ENCODE assay signal across 19 cellular contexts in genomic region chr18:35022430-35023001, GRCh38. TPM values are rescaled to one million over a fixed set of nuclear protein-coding genes. Genes with fewer than 3 reads are reported as not detected.
DNase-seq lines count a peak whose midpoint lies in the region; ATAC-seq and TF ChIP-seq lines count a peak whose summit lies in the region.
"Had no signal": no experiment of that assay in that cellular context is flagged by ENCODE, and none has a peak within 500 bp of the region (broad histone marks: within the 10 kb centered on the region; RNA-seq: fewer than 3 reads in every experiment).

No MANE protein-coding gene starts in this region.

- POLR2A ChIA-PET in HEK293 (lab: Yijun Ruan, JAX) = no interaction called here

- no peak overlapping the region for H3K27ac ChIP-seq in HEK293 (ENCODE audit: extremely low read depth, low read depth, low read length)
- H3K27ac ChIP-seq: A549; BLaER1 treated with 17β-estradiol and CSF1 and Interleukin-3, amounts not matched to agents 10 nM and 100 nM had no signal

- H3K4me1 ChIP-seq in HEK293 (ENCODE audit: control insufficient read depth, insufficient read depth, low read length) (no peaks in the 10 kb centered on the region), mucosa of descending colon (ENCODE audit: low read depth) (peaks cover 6% of the 10 kb centered on the region)
- H3K4me1 ChIP-seq: BE2C; BLaER1 treated with 17β-estradiol and CSF1 and Interleukin-3, amounts not matched to agents 10 nM and 100 nM; HAP-1 had no signal

- H3K36me3 ChIP-seq in HEK293 (ENCODE audit: control insufficient read depth in 2 of 2, insufficient read depth in 1 of 2, low read length in 2 of 2) (no peaks in the 10 kb centered on the region), mucosa of descending colon (ENCODE audit: low read depth) (no peaks in the 10 kb centered on the region)
- H3K36me3 ChIP-seq: BE2C; BLaER1 treated with 17β-estradiol and CSF1 and Interleukin-3, amounts not matched to agents 10 nM and 100 nM; HAP-1 had no signal

- intact Hi-C loops in mucosa of descending colon (cut with DNase I, micrococcal nuclease) = no loop called here

- TF ChIP-seq CTCF in HEK293 (tag by site-specific recombination; IDR thresholded peaks at IDR 0.05) (no peak), mucosa of descending colon (IDR thresholded peaks at IDR 0.05) (no peak)

- CTCF ChIA-PET in HEK293 (lab: Yijun Ruan, JAX) = interaction anchor here (0.6 to 1.0 kb wide), 3 partner anchors 36 to 360 kb away, joined by 3 to 4 read pairs (median 3); no protein-coding TSS in a partner anchor

- DNase-seq in D341Med (ENCODE audit: low spot score) (peak; percentile 46), NCI-H524 treated with DMSO at 0.1 percent for 48 hours (lab: John Stamatoyannopoulos, UW) (peak; percentile 58), mucosa of descending colon (no peak), NCI-H510A (lab: John Stamatoyannopoulos, UW) (no peak), NOMO-1 (lab: John Stamatoyannopoulos, UW; ENCODE audit: unreplicated experiment in 2 of 2) (no peak)
- DNase-seq in activated CD8-positive, alpha-beta memory T cell treated with anti-CD3 and anti-CD28 coated beads, Interleukin-2, amount 50 U/mL, for 48 hours = no peak
- DNase-seq: 8988T; ACHN; AML-193; BE2C; CD4-positive, alpha-beta T cell; CD8-positive, alpha-beta memory T cell; DMS153; DND-41; GOT3 had no signal

- H3K9me3 ChIP-seq in HEK293 (ENCODE audit: control insufficient read depth, insufficient read depth, low read depth, low read length) (no peaks in the 10 kb centered on the region), mucosa of descending colon (no peaks in the 10 kb centered on the region)
- H3K9me3 ChIP-seq: A549; BE2C; BLaER1 treated with 17β-estradiol and CSF1 and Interleukin-3, amounts not matched to agents 10 nM and 100 nM; HAP-1 had no signal

- H3K4me3 ChIP-seq in HEK293 (ENCODE audit: low read depth, low read length) (no peak overlapping the region), mucosa of descending colon (peak overlapping the region; percentile 2)
- H3K4me3 ChIP-seq: A549; BLaER1 treated with 17β-estradiol and CSF1 and Interleukin-3, amounts not matched to agents 10 nM and 100 nM; HAP-1 had no signal

- no peak for ATAC-seq in mucosa of descending colon
- ATAC-seq: A549 had no signal

TF ChIP-seq in HEK293, 187 proteins besides CTCF, POLR2A, EP300 and RAD21:
- peak; percentile 64; the same call in 1 of the 2 replicates for TF ChIP-seq SCRT1 (tag by site-specific recombination; IDR thresholded peaks at IDR 0.05; ENCODE audit: borderline replicate concordance)
- no peak for TF ChIP-seq ZBTB44 (tag by site-specific recombination; IDR thresholded peaks at IDR 0.05)
- TF ChIP-seq KLF9 (tag by site-specific recombination; IDR thresholded peaks at IDR 0.05; ENCODE audit: low read depth) = no peak
- 0 out of 2 replicates have a peak, but pooled peaks have one; percentile 7 for TF ChIP-seq PRDM6 (tag by site-specific recombination; IDR thresholded peaks at IDR 0.05)
- TF ChIP-seq TRIM28 (IDR thresholded peaks at IDR 0.05; ENCODE audit: borderline replicate concordance, low read length) = no peak
- TF ChIP-seq ZNF621 (tag by site-specific recombination; IDR thresholded peaks at IDR 0.05) = no peak
- peak; percentile 50 for TF ChIP-seq SCRT2 (tag by site-specific recombination; IDR thresholded peaks at IDR 0.05)
- 0 out of 2 replicates have a peak, but pooled peaks have one; percentile 26 for TF ChIP-seq ZNF843 (tag by site-specific recombination; IDR thresholded peaks at IDR 0.05)
- 0 out of 2 replicates have a peak, but pooled peaks have one; percentile 20 for TF ChIP-seq FEZF1 (tag by site-specific recombination; IDR thresholded peaks at IDR 0.05)
- no peak for TF ChIP-seq ZNF175 (tag by site-specific recombination; IDR thresholded peaks at IDR 0.05)

RNA-seq across cellular contexts. Expression of gene MAPRE2, which starts 18.7 kb away (rescaled TPM):
- 10 to 100 TPM; 26.4 to 31.3 (median 27.3) TPM for total RNA-seq in mucosa of descending colon

Comparison
In these comparisons a context has a peak if more than half of its experiments do, and no peak if none do; other contexts are left out.
1. DNase-seq: peak in D341Med (single experiment) and NCI-H524 treated with DMSO at 0.1 percent for 48 hours (single experiment); none in mucosa of descending colon (0 of 3), activated CD8-positive, alpha-beta memory T cell treated with anti-CD3 and anti-CD28 coated beads, Interleukin-2, amount 50 U/mL, for 48 hours (single experiment), NCI-H510A (single experiment) and NOMO-1 (0 of 2).